Comparison of ENCODE assay signal across 26 cellular contexts in the genomic region with DNA sequence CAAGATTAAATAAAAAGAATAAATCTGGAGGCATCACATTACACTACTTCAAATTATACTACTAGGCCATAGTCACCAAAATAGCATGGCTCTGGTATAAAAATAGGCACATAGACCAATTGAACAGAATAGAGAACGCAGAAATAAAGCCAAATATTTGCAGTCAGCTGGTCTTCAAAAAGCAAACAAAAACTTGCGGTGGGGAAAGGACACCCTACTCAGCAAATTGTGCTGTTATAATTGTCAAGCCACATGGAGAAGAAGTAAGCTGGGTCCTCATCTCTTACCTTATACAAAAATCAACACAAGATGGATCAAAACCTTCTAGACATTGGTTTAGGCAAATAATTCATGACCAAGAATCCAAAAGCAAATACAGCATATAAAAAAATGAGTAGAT.
"Had no signal": no experiment of that assay in that cellular context is flagged by ENCODE, and none has a peak within 500 bp of the region (broad histone marks: within the 10 kb centered on the region; RNA-seq: fewer than 3 reads in every experiment).

No MANE protein-coding gene starts in this region.

- H3K27ac Mint-ChIP-seq: dendritic cell treated with granulocyte-macrophage colony-stimulating factor and Interleukin-4, amounts not matched to agents 40 ng/mL and 50 ng/mL, for 4 days; effector memory CD8-positive, alpha-beta T cell; endodermal cell had no signal

- H3K9me3 ChIP-seq: colonic mucosa, gastrocnemius medialis had no signal

- H3K4me1 Mint-ChIP-seq: endodermal cell had no signal

- H3K4me3 Mint-ChIP-seq: dendritic cell treated with granulocyte-macrophage colony-stimulating factor and Interleukin-4, amounts not matched to agents 40 ng/mL and 50 ng/mL, for 4 days; effector memory CD8-positive, alpha-beta T cell; endodermal cell had no signal

- H2AFZ ChIP-seq: hepatocyte had no signal

- DNase-seq: colonic mucosa; cortex of kidney; dermis blood vessel endothelial cell; dorsolateral prefrontal cortex; effector CD4-positive, alpha-beta T cell; effector CD8-positive, alpha-beta T cell; effector memory CD4-positive, alpha-beta T cell; effector memory CD8-positive, alpha-beta T cell; endodermal cell; erythroblast; esophagus squamous epithelium; foreskin fibroblast; foreskin keratinocyte; foreskin melanocyte; gastrocnemius medialis; glutamatergic neuron; head of caudate nucleus; heart left ventricle; heart right ventricle had no signal

- H3K79me2 ChIP-seq: hepatocyte had no signal

- H3K27ac ChIP-seq: colonic mucosa, coronary artery, dorsolateral prefrontal cortex, epithelial cell of prostate, esophagus muscularis mucosa, esophagus squamous epithelium, foreskin keratinocyte, gastrocnemius medialis, gastroesophageal sphincter, heart left ventricle, heart right ventricle, hepatocyte had no signal

- H3K4me3 ChIP-seq: colonic mucosa, coronary artery, dorsolateral prefrontal cortex, esophagus muscularis mucosa, esophagus squamous epithelium, gastrocnemius medialis, gastroesophageal sphincter, heart left ventricle, heart right ventricle, hepatocyte had no signal

- H3K27me3 Mint-ChIP-seq: dendritic cell treated with granulocyte-macrophage colony-stimulating factor and Interleukin-4, amounts not matched to agents 40 ng/mL and 50 ng/mL, for 4 days; effector memory CD8-positive, alpha-beta T cell had no signal

- H3K4me2 ChIP-seq: hepatocyte had no signal

- H3K36me3 ChIP-seq: colonic mucosa, esophagus muscularis mucosa, esophagus squamous epithelium, gastrocnemius medialis, gastroesophageal sphincter, heart left ventricle, heart right ventricle had no signal

- ATAC-seq: effector memory CD8-positive, alpha-beta T cell; esophagus mucosa; foreskin keratinocyte; gastrocnemius medialis; gastroesophageal sphincter; heart left ventricle; heart right ventricle had no signal

- H3K27me3 ChIP-seq: colonic mucosa, dorsolateral prefrontal cortex, esophagus muscularis mucosa, esophagus squamous epithelium, foreskin keratinocyte, gastrocnemius medialis, gastroesophageal sphincter, heart left ventricle, heart right ventricle, hepatocyte had no signal

- H3K4me1 ChIP-seq: colonic mucosa, esophagus muscularis mucosa, esophagus squamous epithelium, gastrocnemius medialis, gastroesophageal sphincter, heart left ventricle, heart right ventricle had no signal
